In the genomic region with DNA sequence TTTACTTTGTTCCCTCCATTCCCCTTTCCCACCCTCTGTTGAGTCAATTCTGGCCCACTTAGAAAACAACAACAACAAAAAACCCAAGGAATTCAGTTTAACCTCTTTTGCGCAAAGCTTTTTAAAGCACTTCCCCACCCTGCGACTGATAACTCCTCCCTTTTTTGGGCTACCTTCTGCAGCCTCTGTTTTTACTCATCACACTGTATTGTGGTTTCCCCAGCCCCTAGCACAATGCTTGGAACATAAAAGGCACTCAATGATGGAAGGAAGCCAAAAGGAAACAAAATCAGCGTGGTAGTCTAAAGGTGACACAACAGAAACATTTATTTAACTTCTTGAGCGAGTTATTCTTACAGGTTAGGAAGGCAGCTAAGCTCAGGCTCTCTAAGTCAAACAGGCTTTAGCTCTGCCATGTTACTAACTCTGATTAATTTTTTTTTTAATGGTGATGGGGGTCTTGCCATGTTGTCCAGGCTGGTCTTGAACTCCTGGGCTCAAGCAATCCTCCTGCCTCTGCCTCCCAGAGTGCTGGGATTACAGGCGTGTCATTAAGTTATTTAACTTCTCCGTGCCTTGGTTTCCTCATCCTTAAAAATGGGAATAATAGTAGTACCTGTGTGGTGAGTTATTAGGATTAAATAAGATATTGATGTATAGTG, we compare ENCODE assay signal across 1 cellular context.
TF ChIP-seq lines count a peak whose summit lies in the region.

No MANE protein-coding gene starts in this region.

TF ChIP-seq in GM23338, 12 proteins besides CTCF, POLR2A, EP300 and RAD21 (continued from another document):
- TF ChIP-seq, protein P1, sequence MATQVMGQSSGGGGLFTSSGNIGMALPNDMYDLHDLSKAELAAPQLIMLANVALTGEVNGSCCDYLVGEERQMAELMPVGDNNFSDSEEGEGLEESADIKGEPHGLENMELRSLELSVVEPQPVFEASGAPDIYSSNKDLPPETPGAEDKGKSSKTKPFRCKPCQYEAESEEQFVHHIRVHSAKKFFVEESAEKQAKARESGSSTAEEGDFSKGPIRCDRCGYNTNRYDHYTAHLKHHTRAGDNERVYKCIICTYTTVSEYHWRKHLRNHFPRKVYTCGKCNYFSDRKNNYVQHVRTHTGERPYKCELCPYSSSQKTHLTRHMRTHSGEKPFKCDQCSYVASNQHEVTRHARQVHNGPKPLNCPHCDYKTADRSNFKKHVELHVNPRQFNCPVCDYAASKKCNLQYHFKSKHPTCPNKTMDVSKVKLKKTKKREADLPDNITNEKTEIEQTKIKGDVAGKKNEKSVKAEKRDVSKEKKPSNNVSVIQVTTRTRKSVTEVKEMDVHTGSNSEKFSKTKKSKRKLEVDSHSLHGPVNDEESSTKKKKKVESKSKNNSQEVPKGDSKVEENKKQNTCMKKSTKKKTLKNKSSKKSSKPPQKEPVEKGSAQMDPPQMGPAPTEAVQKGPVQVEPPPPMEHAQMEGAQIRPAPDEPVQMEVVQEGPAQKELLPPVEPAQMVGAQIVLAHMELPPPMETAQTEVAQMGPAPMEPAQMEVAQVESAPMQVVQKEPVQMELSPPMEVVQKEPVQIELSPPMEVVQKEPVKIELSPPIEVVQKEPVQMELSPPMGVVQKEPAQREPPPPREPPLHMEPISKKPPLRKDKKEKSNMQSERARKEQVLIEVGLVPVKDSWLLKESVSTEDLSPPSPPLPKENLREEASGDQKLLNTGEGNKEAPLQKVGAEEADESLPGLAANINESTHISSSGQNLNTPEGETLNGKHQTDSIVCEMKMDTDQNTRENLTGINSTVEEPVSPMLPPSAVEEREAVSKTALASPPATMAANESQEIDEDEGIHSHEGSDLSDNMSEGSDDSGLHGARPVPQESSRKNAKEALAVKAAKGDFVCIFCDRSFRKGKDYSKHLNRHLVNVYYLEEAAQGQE (IDR thresholded peaks at IDR 0.05; ENCODE audit: unreplicated experiment), result no peak
- TF ChIP-seq, protein P2, sequence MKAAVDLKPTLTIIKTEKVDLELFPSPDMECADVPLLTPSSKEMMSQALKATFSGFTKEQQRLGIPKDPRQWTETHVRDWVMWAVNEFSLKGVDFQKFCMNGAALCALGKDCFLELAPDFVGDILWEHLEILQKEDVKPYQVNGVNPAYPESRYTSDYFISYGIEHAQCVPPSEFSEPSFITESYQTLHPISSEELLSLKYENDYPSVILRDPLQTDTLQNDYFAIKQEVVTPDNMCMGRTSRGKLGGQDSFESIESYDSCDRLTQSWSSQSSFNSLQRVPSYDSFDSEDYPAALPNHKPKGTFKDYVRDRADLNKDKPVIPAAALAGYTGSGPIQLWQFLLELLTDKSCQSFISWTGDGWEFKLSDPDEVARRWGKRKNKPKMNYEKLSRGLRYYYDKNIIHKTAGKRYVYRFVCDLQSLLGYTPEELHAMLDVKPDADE (IDR thresholded peaks at IDR 0.05), result no peak
- TF ChIP-seq CREB1 (CRISPR knock-in tag; IDR thresholded peaks at IDR 0.05; ENCODE audit: low read depth) (no peak), EZH2phosphoT487 (IDR thresholded peaks at IDR 0.05; ENCODE audit: unreplicated experiment) (no peak), ZNF331 (CRISPR knock-in tag; IDR thresholded peaks at IDR 0.05; ENCODE audit: low read depth) (no peak)
